ENCODE assay signal across 18 cellular contexts in genomic region chr16:76428858-76429257, GRCh38.
DNase-seq lines count a peak whose midpoint lies in the region; ATAC-seq and TF ChIP-seq lines count a peak whose summit lies in the region.
"Had no signal": no experiment of that assay in that cellular context is flagged by ENCODE, and none has a peak within 500 bp of the region (broad histone marks: within the 10 kb centered on the region; RNA-seq: fewer than 3 reads in every experiment).

No MANE protein-coding gene starts in this region.

- no peaks in the 10 kb centered on the region for H3K36me3 ChIP-seq in mucosa of descending colon (ENCODE audit: low read depth)
- no peaks in the 10 kb centered on the region for H3K36me3 ChIP-seq in right atrium auricular region
- H3K36me3 ChIP-seq: adrenal gland, BLaER1, WERI-Rb-1 had no signal

- no peaks in the 10 kb centered on the region for H3K27me3 Mint-ChIP-seq in MCF 10A (ENCODE audit: insufficient read depth, unreplicated experiment)
- H3K27me3 Mint-ChIP-seq: activated T-helper 17 cell treated with anti-CD3 and anti-CD28 coated beads, Interleukin-2, amount 50 U/mL, for 72 hours had no signal

- CTCF ChIA-PET in MCF 10A (lab: Yijun Ruan, JAX) = interaction anchor here (0.6 to 1.1 kb wide), 5 partner anchors 23 to 89 kb away, joined by 3 to 4 read pairs (median 3); no protein-coding TSS in a partner anchor

- H3K36me3 Mint-ChIP-seq in MCF 10A (ENCODE audit: insufficient read depth, unreplicated experiment) = peaks cover 6% of the 10 kb centered on the region
- H3K36me3 Mint-ChIP-seq: immature natural killer cell had no signal

- peaks cover 7% of the 10 kb centered on the region for H3K4me1 Mint-ChIP-seq in MCF 10A (ENCODE audit: insufficient read depth, unreplicated experiment)
- H3K4me1 Mint-ChIP-seq: activated T-helper 17 cell treated with anti-CD3 and anti-CD28 coated beads, Interleukin-2, amount 50 U/mL, for 72 hours; immature natural killer cell had no signal

- H3K9me3 Mint-ChIP-seq in MCF 10A (ENCODE audit: unreplicated experiment) = no peaks in the 10 kb centered on the region
- H3K9me3 Mint-ChIP-seq: activated T-helper 17 cell treated with anti-CD3 and anti-CD28 coated beads, Interleukin-2, amount 50 U/mL, for 72 hours had no signal

- no peak overlapping the region for H3K27ac Mint-ChIP-seq in MCF 10A (ENCODE audit: low read depth, unreplicated experiment)
- H3K27ac Mint-ChIP-seq: activated T-helper 17 cell treated with anti-CD3 and anti-CD28 coated beads, Interleukin-2, amount 50 U/mL, for 72 hours; immature natural killer cell had no signal

- intact Hi-C loops in MCF 10A (cut with micrococcal nuclease) (no loop called here), mucosa of descending colon (cut with DNase I, micrococcal nuclease) (no loop called here)

- H3K4me1 ChIP-seq in mucosa of descending colon (ENCODE audit: low read depth) = no peaks in the 10 kb centered on the region
- no peaks in the 10 kb centered on the region for H3K4me1 ChIP-seq in right atrium auricular region
- H3K4me1 ChIP-seq: adrenal gland, BLaER1 had no signal

- no peak for TF ChIP-seq CTCF in GM12865 (IDR thresholded peaks at IDR 0.05; ENCODE audit: insufficient read depth, low read depth, low read length, missing control alignments)
- no peak for TF ChIP-seq CTCF in NB4 (IDR thresholded peaks at IDR 0.05; ENCODE audit: low read depth, low read length)
- no peak for TF ChIP-seq CTCF in MCF 10A (IDR thresholded peaks at IDR 0.05; ENCODE audit: unreplicated experiment)
- TF ChIP-seq CTCF in mucosa of descending colon (IDR thresholded peaks at IDR 0.05) = no peak
- no peak for TF ChIP-seq CTCF in GM20000 (IDR thresholded peaks at IDR 0.05; ENCODE audit: extremely low read depth, missing control alignments)
- TF ChIP-seq CTCF in right atrium auricular region (IDR thresholded peaks at IDR 0.05) = no peak

- POLR2A ChIA-PET in MCF 10A (lab: Yijun Ruan, JAX) = interaction anchor here (1.0 kb wide), 1 partner anchor 12 kb away, joined by 3 read pairs; no protein-coding TSS in a partner anchor

- H3K9me3 ChIP-seq in mucosa of descending colon (no peaks in the 10 kb centered on the region), right atrium auricular region (no peaks in the 10 kb centered on the region)
- H3K9me3 ChIP-seq: adrenal gland, BLaER1 had no signal

- no peak overlapping the region for H3K4me3 ChIP-seq in GM12865 (ENCODE audit: low read depth, low read length)
- H3K4me3 ChIP-seq in NB4 (ENCODE audit: low read depth, low read length) = no peak overlapping the region
- H3K4me3 ChIP-seq in mucosa of descending colon = no peak overlapping the region
- no peak overlapping the region for H3K4me3 ChIP-seq in right atrium auricular region
- H3K4me3 ChIP-seq: adrenal gland, BLaER1 had no signal

- ATAC-seq in mucosa of descending colon = peak; percentile 61
- ATAC-seq: activated T-helper 17 cell treated with anti-CD3 and anti-CD28 coated beads, Interleukin-2, amount 50 U/mL, for 72 hours; right cardiac atrium had no signal

- H3K27me3 ChIP-seq in right atrium auricular region = no peaks in the 10 kb centered on the region
- H3K27me3 ChIP-seq: adrenal gland, BLaER1 had no signal

- no TSS peak for BruUV-seq in MCF 10A (replicated peaks; lab: Mats Ljungman, UMichigan)

- no peak overlapping the region for H3K4me3 Mint-ChIP-seq in MCF 10A (ENCODE audit: unreplicated experiment)
- H3K4me3 Mint-ChIP-seq: activated T-helper 17 cell treated with anti-CD3 and anti-CD28 coated beads, Interleukin-2, amount 50 U/mL, for 72 hours; immature natural killer cell had no signal

- TF ChIP-seq POLR2A in NB4 (IDR thresholded peaks at IDR 0.05; ENCODE audit: extremely low read depth, insufficient read length) = no peak

- no peak overlapping the region for H3K27ac ChIP-seq in right atrium auricular region
- H3K27ac ChIP-seq: adrenal gland, BLaER1, WERI-Rb-1 had no signal

- DNase-seq in GM12865 (ENCODE audit: low read depth) (peak; percentile 27), NB4 (ENCODE audit: low read depth) (peak; percentile 19), MCF 10A (ENCODE audit: unreplicated experiment) (peak; percentile 77), mucosa of descending colon (peak in 2 of 3 donors; percentile 26 to 28), GOT3 (lab: John Stamatoyannopoulos, UW) (no peak), GM20000 (ENCODE audit: low spot score) (no peak), right atrium auricular region (ENCODE audit: low spot score) (no peak)
- DNase-seq: adrenal gland; immature natural killer cell; midbrain; NCI-H1417 treated with DMSO at 0.1 percent for 48 hours; NCI-H226; right cardiac atrium; stimulated activated CD4-positive, alpha-beta T cell treated with anti-CD3 and anti-CD28 coated beads, Interleukin-1b, Interleukin-23, amount 100 ng/mL, for 48 hours; SW 1271; WERI-Rb-1 had no signal

Comparison
In these comparisons a context has a peak if more than half of its experiments do, and no peak if none do; other contexts are left out.
1. DNase-seq: peak in GM12865 (single experiment), NB4 (single experiment), MCF 10A (single experiment) and mucosa of descending colon (2 of 3); none in GOT3 (single experiment), GM20000 (single experiment) and right atrium auricular region (single experiment).